ENCODE assay signal across 2 cellular contexts in the genomic region with DNA sequence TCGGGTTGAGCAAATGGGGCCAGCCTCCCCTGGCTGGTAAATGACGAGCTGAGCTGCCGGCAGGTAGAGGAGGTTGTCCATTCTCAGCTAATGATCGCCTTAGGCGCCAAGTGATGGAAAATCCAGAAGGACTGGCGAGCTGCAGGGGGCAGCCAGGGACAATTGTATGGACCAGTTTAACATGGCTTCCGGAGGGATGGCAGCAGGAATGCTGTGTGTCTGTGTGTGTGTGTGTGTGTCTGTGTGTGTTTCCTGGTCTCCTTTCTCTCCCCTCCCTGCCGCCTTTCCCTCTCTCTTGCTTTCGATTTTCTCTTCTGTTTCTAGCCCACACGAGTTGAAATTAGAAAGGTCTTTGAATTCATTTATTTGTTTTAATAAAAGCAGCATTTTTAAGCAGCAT.
TF ChIP-seq lines count a peak whose summit lies in the region.

No MANE protein-coding gene starts in this region.

TF ChIP-seq in HEK293, 187 proteins besides CTCF, POLR2A, EP300 and RAD21:
- TF ChIP-seq ZNF830 (tag by site-specific recombination; IDR thresholded peaks at IDR 0.05; ENCODE audit: low read depth) (no peak), PRDM1 (tag by site-specific recombination; IDR thresholded peaks at IDR 0.05) (peak; percentile 45), ZNF274 (IDR thresholded peaks at IDR 0.05; ENCODE audit: low read length) (no peak), ZNF274 (tag by site-specific recombination; IDR thresholded peaks at IDR 0.05; ENCODE audit: borderline replicate concordance) (no peak)

TF ChIP-seq in H1, 55 proteins besides CTCF, POLR2A, EP300 and RAD21:
- no peak for TF ChIP-seq POU5F1 (IDR thresholded peaks at IDR 0.05; ENCODE audit: low read depth, low read length)
- no peak for TF ChIP-seq GABPA (IDR thresholded peaks at IDR 0.05; ENCODE audit: borderline replicate concordance, insufficient read depth, low read length)
- peak; percentile 52; the same call in 1 of the 2 replicates for TF ChIP-seq TEAD4 (IDR thresholded peaks at IDR 0.05; ENCODE audit: low read depth, low read length)
- TF ChIP-seq SRF (IDR thresholded peaks at IDR 0.05; ENCODE audit: low read depth, low read length): no peak
- TF ChIP-seq, protein P1, sequence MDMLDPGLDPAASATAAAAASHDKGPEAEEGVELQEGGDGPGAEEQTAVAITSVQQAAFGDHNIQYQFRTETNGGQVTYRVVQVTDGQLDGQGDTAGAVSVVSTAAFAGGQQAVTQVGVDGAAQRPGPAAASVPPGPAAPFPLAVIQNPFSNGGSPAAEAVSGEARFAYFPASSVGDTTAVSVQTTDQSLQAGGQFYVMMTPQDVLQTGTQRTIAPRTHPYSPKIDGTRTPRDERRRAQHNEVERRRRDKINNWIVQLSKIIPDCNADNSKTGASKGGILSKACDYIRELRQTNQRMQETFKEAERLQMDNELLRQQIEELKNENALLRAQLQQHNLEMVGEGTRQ (IDR thresholded peaks at IDR 0.05; ENCODE audit: low read length): no peak
- TF ChIP-seq EZH2 (IDR thresholded peaks at IDR 0.05; ENCODE audit: low read depth, low read length, severe bottlenecking): no peak
- TF ChIP-seq CREB1 (IDR thresholded peaks at IDR 0.05): no peak
